11 cellular contexts compared by ENCODE assay signal in the genomic region with DNA sequence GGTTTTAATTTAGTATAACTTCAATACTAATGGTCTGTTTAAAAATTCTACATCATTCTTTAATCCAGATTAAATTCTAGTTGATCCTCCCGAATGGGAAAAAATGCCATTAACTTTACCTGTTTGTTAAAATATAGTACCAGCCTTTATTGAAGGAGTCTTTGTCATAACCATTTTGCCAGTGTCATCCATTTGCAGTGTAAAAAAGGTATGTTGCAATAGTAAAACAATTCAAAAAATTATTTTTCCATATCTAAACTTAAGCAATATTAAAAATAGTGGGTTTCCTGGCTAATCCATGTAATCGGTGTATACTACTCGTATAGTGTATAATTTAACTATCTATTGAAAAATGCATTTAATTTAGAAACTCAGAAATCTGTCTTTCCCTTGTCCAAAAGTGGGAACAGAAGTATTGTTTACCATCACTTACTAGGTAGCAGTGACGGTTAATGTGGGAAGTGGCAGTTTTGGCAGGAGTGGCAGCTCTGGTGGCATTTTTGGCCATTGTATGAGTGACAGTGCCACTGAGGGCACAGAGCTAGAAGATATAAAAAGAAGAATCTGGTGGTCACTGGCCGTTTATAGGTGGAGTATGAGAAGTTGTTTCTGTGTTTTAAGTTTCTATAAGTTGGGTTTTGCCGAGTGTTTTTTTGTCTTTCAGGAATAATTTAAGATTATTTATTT. TPM values are rescaled to one million over a fixed set of nuclear protein-coding genes. Genes with fewer than 3 reads are reported as not detected.
A peak's percentile ranks its signal among the peaks of the same experiment; 100 is the strongest.
DNase-seq lines count a peak whose midpoint lies in the region; ATAC-seq, FAIRE-seq and TF ChIP-seq lines count a peak whose summit lies in the region.
"Had no signal": no experiment of that assay in that cellular context is flagged by ENCODE, and none has a peak within 500 bp of the region (broad histone marks: within the 10 kb centered on the region; RNA-seq: fewer than 3 reads in every experiment).

No MANE protein-coding gene starts in this region.

- no peak overlapping the region for H3K18ac ChIP-seq in IMR-90 (ENCODE audit: low read depth, low read length)

- H3K27me3 Mint-ChIP-seq in CD14-positive monocyte (ENCODE audit: low read depth in 3 of 3) (no peaks in the 10 kb centered on the region), MCF 10A (ENCODE audit: insufficient read depth, unreplicated experiment) (no peaks in the 10 kb centered on the region), nephron (ENCODE audit: low read depth) (no peaks in the 10 kb centered on the region)

- H3K4ac ChIP-seq in IMR-90 (ENCODE audit: low read depth, low read length), result no peak overlapping the region

- H3K79me1 ChIP-seq in IMR-90 (ENCODE audit: low read depth in 1 of 2, low read length in 2 of 2), result peaks cover 7 to 43% of the 10 kb centered on the region in 2 experiments

- H3K4me1 ChIP-seq in IMR-90 (ENCODE audit: control insufficient read depth, insufficient read depth, low read length) (peaks cover 5% of the 10 kb centered on the region), kidney (ENCODE audit: control insufficient read depth in 1 of 2, insufficient read depth in 1 of 2, low read depth in 1 of 2, low read length in 2 of 2) (peaks cover 14 to 16% of the 10 kb centered on the region in 2 donors)

- no peak for FAIRE-seq in kidney (lab: Jason Lieb, UNC)

- H2AK9ac ChIP-seq in IMR-90 (replicated peaks; ENCODE audit: low read depth, low read length, poor library complexity), result no peak overlapping the region

- H3K56ac ChIP-seq in IMR-90 (ENCODE audit: extremely low read depth, insufficient read depth, low read length), result no peak overlapping the region

- no peak overlapping the region for H3K23ac ChIP-seq in IMR-90 (ENCODE audit: low read depth, low read length)

- H3K4me3 Mint-ChIP-seq in CD14-positive monocyte, result peak overlapping the region; percentile 95 to 97
- H3K4me3 Mint-ChIP-seq in MCF 10A (ENCODE audit: unreplicated experiment), result peak overlapping the region; percentile 77
- peak overlapping the region; percentile 98 to 100 (median 99) for H3K4me3 Mint-ChIP-seq in nephron

- peaks cover 44% of the 10 kb centered on the region for H4K20me1 ChIP-seq in IMR-90 (ENCODE audit: insufficient read depth, low read length)

- H4K91ac ChIP-seq in IMR-90 (ENCODE audit: insufficient read depth, low read depth, low read length), result no peak overlapping the region

- WGBS in IMR-90 (ENCODE audit: extremely low coverage in 2 of 2, insufficient read length in 1 of 2), 2 experiments, result 80% methylated on average over 1 of the region's 6 CpGs; no CpG with 5 or more reads in 1 of the 2 experiments

- intact Hi-C loops in CD14-positive monocyte (cut with micrococcal nuclease) (loop anchor here (5.0 kb wide), 4 partner anchors 189 to 244 kb away; partner anchors contain the start of genes TMED7 (in 2 of the 2), ARL14EPL (in 1 of the 2) and COMMD10 (in 1 of the 2)), IMR-90 (cut with micrococcal nuclease) (loop anchor here (5.0 kb wide), 2 partner anchors 224 to 546 kb away; partner anchors contain the start of gene CCDC112), MCF 10A (cut with micrococcal nuclease) (no loop called here), kidney (cut with DNase I) (no loop called here)

- no peak for DNase-seq in CD14-positive monocyte (ENCODE audit: low spot score)
- no peak for DNase-seq in IMR-90
- no peak for DNase-seq in MCF 10A (ENCODE audit: unreplicated experiment)
- DNase-seq in kidney, result no peak
- DNase-seq in GM03348 (ENCODE audit: low spot score), result no peak
- DNase-seq in GM19240 (ENCODE audit: insufficient read length, low spot score), result no peak
- DNase-seq: activated CD4-positive, alpha-beta T cell treated with anti-CD3 and anti-CD28 coated beads, Interleukin-2, amount 50 U/mL, for 1 hour; NCI-H2107; testis had no signal

- H3K4me2 ChIP-seq in IMR-90 (ENCODE audit: low read depth, low read length), result peak overlapping the region; percentile 92

- no peak overlapping the region for H3K27ac ChIP-seq in IMR-90 (ENCODE audit: insufficient read depth, low read length)
- H3K27ac ChIP-seq in kidney (ENCODE audit: low read depth in 2 of 2, low read length in 2 of 2), result no peak overlapping the region

- BruUV-seq in IMR-90 (replicated peaks; lab: Mats Ljungman, UMichigan), result no TSS peak
- no TSS peak for BruUV-seq in MCF 10A (replicated peaks; lab: Mats Ljungman, UMichigan)

- no peaks in the 10 kb centered on the region for H3K36me3 Mint-ChIP-seq in CD14-positive monocyte
- peaks cover 13% of the 10 kb centered on the region for H3K36me3 Mint-ChIP-seq in MCF 10A (ENCODE audit: insufficient read depth, unreplicated experiment)
- H3K36me3 Mint-ChIP-seq in nephron (ENCODE audit: low read depth), result no peaks in the 10 kb centered on the region

- TF ChIP-seq POLR2A in IMR-90 (IDR thresholded peaks at IDR 0.05; ENCODE audit: low read depth, low read length), result no peak

- H3K36me3 ChIP-seq in IMR-90 (ENCODE audit: control insufficient read depth, insufficient read depth, low read length) (no peaks in the 10 kb centered on the region), kidney (ENCODE audit: control insufficient read depth in 1 of 2, insufficient read depth in 2 of 2, low read length in 2 of 2) (no peaks in the 10 kb centered on the region)

- no peak overlapping the region; the same call in 1 of the 2 replicates for H3K9ac ChIP-seq in IMR-90 (ENCODE audit: low read depth, low read length)
- peak overlapping the region in 1 of 2 donors; percentile 92 for H3K9ac ChIP-seq in kidney (ENCODE audit: low read length in 2 of 2)

- no peak overlapping the region for H2BK120ac ChIP-seq in IMR-90 (ENCODE audit: low read depth, low read length)

- in situ Hi-C loops in IMR-90 (cut with MboI; ENCODE audit: low sequenced_read_pairs), result loop anchor here (25.0 kb wide), 1 partner anchor 556 kb away; the partner anchor contains the start of gene CCDC112

- no peak overlapping the region for H2AFZ ChIP-seq in IMR-90 (replicated peaks; ENCODE audit: low read length, poor library complexity)

- peak overlapping the region in 2 of 7 donors; percentile 31 to 33 for H3K27ac Mint-ChIP-seq in CD14-positive monocyte
- peak overlapping the region; percentile 97 for H3K27ac Mint-ChIP-seq in MCF 10A (ENCODE audit: low read depth, unreplicated experiment)
- H3K27ac Mint-ChIP-seq in nephron, result peak overlapping the region in 2 of 3 experiments; percentile 87 to 96

- TF ChIP-seq CTCF in CD14-positive monocyte (IDR thresholded peaks at IDR 0.05), result no peak
- TF ChIP-seq CTCF in IMR-90 (conservative IDR thresholded peaks at IDR 0.05; ENCODE audit: low read depth, low read length), result no peak
- no peak for TF ChIP-seq CTCF in MCF 10A (IDR thresholded peaks at IDR 0.05; ENCODE audit: unreplicated experiment)
- no peak for TF ChIP-seq CTCF in nephron (IDR thresholded peaks at IDR 0.05; ENCODE audit: unreplicated experiment in 3 of 3)
- no peak for TF ChIP-seq CTCF in kidney (IDR thresholded peaks at IDR 0.05; ENCODE audit: borderline replicate concordance, extremely low read depth, insufficient read depth)

- peaks cover 5% of the 10 kb centered on the region; the same call in 1 of the 2 replicates for H3K9me1 ChIP-seq in IMR-90 (ENCODE audit: insufficient read depth, low read length)

- no peak overlapping the region for H2BK15ac ChIP-seq in IMR-90 (ENCODE audit: low read depth, low read length)

- POLR2A ChIA-PET in IMR-90 (lab: Charles Lee; ENCODE audit: unreplicated experiment), result no interaction called here
- POLR2A ChIA-PET in MCF 10A (lab: Yijun Ruan, JAX), result interaction anchor here (0.6 to 2.1 kb wide), 16 partner anchors 12 to 582 kb away, joined by 3 to 14 read pairs (median 4); partner anchors contain the start of genes FEM1C and TMED7

- dilution Hi-C loops in IMR-90 (cut with HindIII; ENCODE audit: low sequenced_read_pairs, unreplicated experiment), result no loop called here

- H3K9me3 Mint-ChIP-seq in CD14-positive monocyte, result no peaks in the 10 kb centered on the region
- H3K9me3 Mint-ChIP-seq in MCF 10A (ENCODE audit: unreplicated experiment), result no peaks in the 10 kb centered on the region
- no peaks in the 10 kb centered on the region for H3K9me3 Mint-ChIP-seq in nephron

- ATAC-seq in IMR-90 (ENCODE audit: low read depth), result no peak
- ATAC-seq in GM19397 (IDR thresholded peaks at IDR 0.05; ENCODE audit: unreplicated experiment), result no peak

- H3K9me3 ChIP-seq in IMR-90 (ENCODE audit: control insufficient read depth, insufficient read depth, low read length), result no peaks in the 10 kb centered on the region
- no peaks in the 10 kb centered on the region for H3K9me3 ChIP-seq in kidney (ENCODE audit: control insufficient read depth in 1 of 2, low read length in 2 of 2)
- H3K9me3 ChIP-seq: testis had no signal

- no peak overlapping the region for H4K8ac ChIP-seq in IMR-90 (ENCODE audit: low read depth in 2 of 2, low read length in 2 of 2)

- no peak overlapping the region for H2BK20ac ChIP-seq in IMR-90 (ENCODE audit: low read depth, low read length)

- H2AK5ac ChIP-seq in IMR-90 (ENCODE audit: low read depth, low read length), result no peak overlapping the region

- CTCF ChIA-PET in IMR-90 (lab: Yijun Ruan, JAX) (no interaction called here), MCF 10A (lab: Yijun Ruan, JAX) (interaction anchor here (0.7 to 1.3 kb wide), 5 partner anchors 11 to 424 kb away, joined by 3 to 5 read pairs (median 4); partner anchors contain the start of gene COMMD10)

- no peak overlapping the region for H3K4me3 ChIP-seq in IMR-90 (ENCODE audit: insufficient read depth, low read depth, low read length)
- H3K4me3 ChIP-seq in kidney (ENCODE audit: low read length in 2 of 2), result peak overlapping the region in 1 of 2 donors; percentile 96

- TF ChIP-seq RAD21 in IMR-90 (IDR thresholded peaks at IDR 0.05; ENCODE audit: low read length), result no peak

- no peak overlapping the region for H2BK5ac ChIP-seq in IMR-90 (ENCODE audit: low read depth, low read length, poor library complexity, severe bottlenecking)

- H4K5ac ChIP-seq in IMR-90 (ENCODE audit: low read depth, low read length), result no peak overlapping the region

- peaks cover 43% of the 10 kb centered on the region for H3K4me1 Mint-ChIP-seq in CD14-positive monocyte
- H3K4me1 Mint-ChIP-seq in MCF 10A (ENCODE audit: insufficient read depth, unreplicated experiment), result peaks cover 35% of the 10 kb centered on the region
- peaks cover 52% of the 10 kb centered on the region for H3K4me1 Mint-ChIP-seq in nephron

- no peaks in the 10 kb centered on the region for H3K27me3 ChIP-seq in IMR-90 (ENCODE audit: control insufficient read depth, insufficient read depth, low read length)
- H3K27me3 ChIP-seq: testis had no signal

- no peak overlapping the region for H3K14ac ChIP-seq in IMR-90 (replicated peaks; ENCODE audit: low read depth, low read length)

RNA-seq across cellular contexts. Expression of gene AP3S1, which starts 1.9 kb away (rescaled TPM):
- polyA plus RNA-seq in CD14-positive monocyte (10 to 100 TPM; 84.8 to 86.1 TPM), IMR-90 (2012; rRNA removed) (52.8 and 73.1 TPM in 2 replicates), kidney (ENCODE audit: insufficient read depth, low read depth, low replicate concordance) (50.2 TPM)
- total RNA-seq in IMR-90 (2012; rRNA removed) (21.9 and 93.9 TPM in 2 replicates), MCF 10A (2022) (94.6 and 102 TPM in 2 replicates), kidney (54.1 TPM)
- polyA plus RNA-seq in IMR-90 (2012; cell fraction: cytosol; rRNA removed), result 9.1 and 56.1 TPM in 2 replicates
- 2.9 and 13.2 TPM in 2 replicates for polyA plus RNA-seq in IMR-90 (2012; cell fraction: nucleus; rRNA removed; ENCODE audit: low replicate concordance)

RNA-seq across cellular contexts. Expression of gene ATG12, which starts 2.2 kb away (rescaled TPM):
- polyA plus RNA-seq in CD14-positive monocyte, result 100 to 1,000 TPM; 101 to 143 TPM
- 95.7 and 117 TPM in 2 replicates for total RNA-seq in IMR-90 (2012; rRNA removed)
- 55.6 and 68.0 TPM in 2 replicates for polyA plus RNA-seq in IMR-90 (2012; rRNA removed)
- 9.7 and 37.2 TPM in 2 replicates for polyA plus RNA-seq in IMR-90 (2012; cell fraction: cytosol; rRNA removed)
- polyA plus RNA-seq in IMR-90 (2012; cell fraction: nucleus; rRNA removed; ENCODE audit: low replicate concordance), result 11.0 and 50.0 TPM in 2 replicates
- total RNA-seq in MCF 10A (2022), result 42.6 and 46.3 TPM in 2 replicates
- 30.1 TPM for total RNA-seq in kidney
- polyA plus RNA-seq in kidney (ENCODE audit: insufficient read depth, low read depth, low replicate concordance), result 26.3 TPM

RNA-seq across cellular contexts. Expression of gene CDO1, which starts 27.1 kb away (rescaled TPM):
- not detected for polyA plus RNA-seq in CD14-positive monocyte
- total RNA-seq in IMR-90 (2012; rRNA removed), result 3.3 and 8.6 TPM in 2 replicates
- 4.8 and 7.9 TPM in 2 replicates for polyA plus RNA-seq in IMR-90 (2012; rRNA removed)
- polyA plus RNA-seq in IMR-90 (2012; cell fraction: cytosol; rRNA removed), result 6.2 and 15.1 TPM in 2 replicates
- polyA plus RNA-seq in IMR-90 (2012; cell fraction: nucleus; rRNA removed; ENCODE audit: low replicate concordance), result 2.2 and 11.1 TPM in 2 replicates
- total RNA-seq in MCF 10A (2022), result 0.42 and 0.44 TPM in 2 replicates
- total RNA-seq in kidney, result 3.0 TPM
- polyA plus RNA-seq in kidney (ENCODE audit: insufficient read depth, low read depth, low replicate concordance), result 1.7 TPM

Comparison
In these comparisons a context has a peak if more than half of its experiments do, and no peak if none do; other contexts are left out.
1. intact Hi-C loops: an anchor here in CD14-positive monocyte (5.0 kb wide) and IMR-90 (5.0 kb wide); none called in MCF 10A and kidney.